ENCODE assay signal across 33 cellular contexts in the genomic region with DNA sequence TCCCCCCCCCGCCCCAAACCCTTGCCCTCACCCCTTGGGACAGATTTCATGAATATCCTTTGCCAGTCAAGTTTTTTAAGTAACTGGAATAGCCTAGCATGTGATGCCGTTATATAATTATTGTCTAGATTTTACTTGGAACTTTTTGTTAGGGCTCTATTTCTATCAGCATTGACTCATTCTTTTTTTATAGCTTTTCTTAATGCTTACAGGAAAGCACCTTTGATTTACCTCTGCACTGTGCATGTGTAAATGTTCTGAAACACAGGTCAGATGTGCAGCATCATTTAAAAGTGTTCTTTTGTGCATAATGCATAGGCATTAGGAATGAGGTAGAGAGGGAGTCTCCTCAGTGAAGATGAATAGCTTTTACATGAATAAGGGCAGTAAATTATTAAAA.
DNase-seq lines count a peak whose midpoint lies in the region; ATAC-seq and TF ChIP-seq lines count a peak whose summit lies in the region.
"Had no signal": no experiment of that assay in that cellular context is flagged by ENCODE, and none has a peak within 500 bp of the region (broad histone marks: within the 10 kb centered on the region; RNA-seq: fewer than 3 reads in every experiment).

No MANE protein-coding gene starts in this region.

- CTCF ChIA-PET in PC-3 (lab: Charles Lee) = interaction anchor here (0.6 to 0.7 kb wide), 2 partner anchors 9 to 436 kb away, joined by 3 to 4 read pairs; no protein-coding TSS in a partner anchor

- POLR2A ChIA-PET in PC-3 (lab: Charles Lee; ENCODE audit: unreplicated experiment) = no interaction called here

- H3K9me3 Mint-ChIP-seq in natural killer cell treated with Interleukin-12 subunit alpha and Interleukin-12 subunit beta and Interleukin-15 and Interleukin-18, amount 100 ng/mL, for 72 hours = peaks cover 20% of the 10 kb centered on the region

- H2AK5ac ChIP-seq in mesendoderm (ENCODE audit: low read length) = no peak overlapping the region

- H3K9me3 ChIP-seq in PC-3 (ENCODE audit: low read length) = no peaks in the 10 kb centered on the region
- H3K9me3 ChIP-seq: A549, BE2C, BLaER1, Caco-2 had no signal

- H3K27me3 Mint-ChIP-seq in natural killer cell treated with Interleukin-12 subunit alpha and Interleukin-12 subunit beta and Interleukin-15 and Interleukin-18, amount 100 ng/mL, for 72 hours = no peaks in the 10 kb centered on the region
- H3K27me3 Mint-ChIP-seq: B cell; CD4-positive, alpha-beta memory T cell; CD4-positive, alpha-beta T cell; CD4-positive, CD25-positive, alpha-beta regulatory T cell; CD8-positive, alpha-beta memory T cell had no signal

- H3K56ac ChIP-seq in mesendoderm (ENCODE audit: low read length) = no peak overlapping the region

- H2BK15ac ChIP-seq in mesendoderm (replicated peaks; ENCODE audit: low read depth) = peak overlapping the region; percentile 85

- H3K27me3 ChIP-seq in PC-3 (ENCODE audit: low read length) (no peaks in the 10 kb centered on the region), mesendoderm (ENCODE audit: insufficient read depth, low read length, poor library complexity) (no peaks in the 10 kb centered on the region)
- H3K27me3 ChIP-seq: BE2C; BLaER1; BLaER1 treated with 17β-estradiol and CSF1 and Interleukin-3, amounts not matched to agents 10 nM and 100 nM had no signal

- no peak overlapping the region for H4K5ac ChIP-seq in mesendoderm (ENCODE audit: low read length)

- H3K79me1 ChIP-seq in mesendoderm (ENCODE audit: low read length) = no peaks in the 10 kb centered on the region

- H2BK120ac ChIP-seq in mesendoderm (ENCODE audit: low read depth, low read length) = no peak overlapping the region

- DNase-seq in PC-3 (peak; percentile 26), mesendoderm (no peak), renal cortical epithelial cell (ENCODE audit: low read depth) (peak; percentile 76), SKM-1 treated with dmso at 0.1 percent for 144 hours (lab: John Stamatoyannopoulos, UW; ENCODE audit: unreplicated experiment) (no peak), NCI-H446 treated with DMSO at 0.1 percent for 48 hours (lab: John Stamatoyannopoulos, UW) (no peak)
- no peak for DNase-seq in natural killer cell treated with Interleukin-12 subunit alpha and Interleukin-12 subunit beta and Interleukin-15 and Interleukin-18, amount 100 ng/mL, for 72 hours (ENCODE audit: low spot score)
- DNase-seq: 8988T; ACHN; AML-193; BE2C; C1 segment of cervical spinal cord; Caco-2; Calu3; CD4-positive, alpha-beta memory T cell; CD4-positive, alpha-beta T cell; CD4-positive, CD25-positive, alpha-beta regulatory T cell; CD8-positive, alpha-beta memory T cell; CD8-positive, alpha-beta T cell; COR-L47; DMS 273 treated with DMSO at 0.1 percent for 48 hours; DMS153; DMS53; DMS79; DMS79 treated with DMSO at 0.1 percent for 48 hours; DND-41; EL had no signal

- H3K9ac ChIP-seq in PC-3 (ENCODE audit: low read length) (no peak overlapping the region), mesendoderm (ENCODE audit: low read length) (no peak overlapping the region)
- H3K9ac ChIP-seq: BLaER1; BLaER1 treated with 17β-estradiol and CSF1 and Interleukin-3, amounts not matched to agents 10 nM and 100 nM had no signal

- H3K23ac ChIP-seq in mesendoderm (ENCODE audit: low read length) = no peak overlapping the region

- H3K4me3 Mint-ChIP-seq in natural killer cell treated with Interleukin-12 subunit alpha and Interleukin-12 subunit beta and Interleukin-15 and Interleukin-18, amount 100 ng/mL, for 72 hours = no peak overlapping the region
- H3K4me3 Mint-ChIP-seq: B cell; CD14-positive monocyte; CD4-positive, alpha-beta memory T cell; CD4-positive, alpha-beta T cell; CD4-positive, CD25-positive, alpha-beta regulatory T cell; CD8-positive, alpha-beta memory T cell; CD8-positive, alpha-beta T cell had no signal

- H3K18ac ChIP-seq in mesendoderm (ENCODE audit: low read length) = no peak overlapping the region

- H3K4me1 Mint-ChIP-seq in natural killer cell treated with Interleukin-12 subunit alpha and Interleukin-12 subunit beta and Interleukin-15 and Interleukin-18, amount 100 ng/mL, for 72 hours (ENCODE audit: low read depth in 2 of 2) = no peaks in the 10 kb centered on the region
- H3K4me1 Mint-ChIP-seq: B cell; CD14-positive monocyte; CD4-positive, alpha-beta memory T cell; CD4-positive, CD25-positive, alpha-beta regulatory T cell; CD8-positive, alpha-beta memory T cell had no signal

- H3K4me3 ChIP-seq in PC-3 (ENCODE audit: low read length) = no peak overlapping the region
- H3K4me3 ChIP-seq in mesendoderm (ENCODE audit: low read length) = no peak overlapping the region
- H3K4me3 ChIP-seq: A549; BLaER1; BLaER1 treated with 17β-estradiol and CSF1 and Interleukin-3, amounts not matched to agents 10 nM and 100 nM had no signal

- no TSS peak for BruUV-seq in PC-3 (replicated peaks; lab: Mats Ljungman, UMichigan)

- WGBS in mesendoderm (ENCODE audit: extremely low coverage, insufficient coverage, low lambda C conversion rate) = no CpG with 5 or more reads among the region's 2 CpGs

- H3K27ac Mint-ChIP-seq in natural killer cell treated with Interleukin-12 subunit alpha and Interleukin-12 subunit beta and Interleukin-15 and Interleukin-18, amount 100 ng/mL, for 72 hours = no peak overlapping the region
- H3K27ac Mint-ChIP-seq: B cell; CD14-positive monocyte; CD4-positive, alpha-beta memory T cell; CD4-positive, alpha-beta T cell; CD4-positive, CD25-positive, alpha-beta regulatory T cell; CD8-positive, alpha-beta memory T cell; CD8-positive, alpha-beta T cell had no signal

- peaks cover 4% of the 10 kb centered on the region for H3K36me3 Mint-ChIP-seq in natural killer cell treated with Interleukin-12 subunit alpha and Interleukin-12 subunit beta and Interleukin-15 and Interleukin-18, amount 100 ng/mL, for 72 hours
- H3K36me3 Mint-ChIP-seq: CD14-positive monocyte; CD4-positive, alpha-beta memory T cell; CD4-positive, CD25-positive, alpha-beta regulatory T cell; CD8-positive, alpha-beta memory T cell; CD8-positive, alpha-beta T cell had no signal

- H3K9me2 ChIP-seq in PC-3 (replicated peaks; ENCODE audit: low read length) = no peaks in the 10 kb centered on the region

- intact Hi-C loops in PC-3 (cut with micrococcal nuclease) = no loop called here

- H2BK5ac ChIP-seq in mesendoderm (ENCODE audit: low read length) = no peak overlapping the region

- H3F3A ChIP-seq in PC-3 (ENCODE audit: low read length, unreplicated experiment) = no peaks in the 10 kb centered on the region

- TF ChIP-seq CTCF in PC-3 (conservative IDR thresholded peaks at IDR 0.05; ENCODE audit: low read depth, low read length) = no peak

- no peaks in the 10 kb centered on the region for H4K20me1 ChIP-seq in PC-3 (ENCODE audit: low read length)
- H4K20me1 ChIP-seq: BLaER1; BLaER1 treated with 17β-estradiol and CSF1 and Interleukin-3, amounts not matched to agents 10 nM and 100 nM had no signal

- H3K27ac ChIP-seq in PC-3 (ENCODE audit: low read length) (no peak overlapping the region), mesendoderm (ENCODE audit: low read depth, low read length) (no peak overlapping the region)
- H3K27ac ChIP-seq: 22Rv1; A549; BLaER1; BLaER1 treated with 17β-estradiol and CSF1 and Interleukin-3, amounts not matched to agents 10 nM and 100 nM; C4-2B had no signal

- no peak overlapping the region for H4K8ac ChIP-seq in mesendoderm (ENCODE audit: low read depth, low read length)

- no peak overlapping the region for H3K4ac ChIP-seq in mesendoderm (ENCODE audit: low read depth, low read length)

- H3K79me2 ChIP-seq in PC-3 (ENCODE audit: low read length) (no peaks in the 10 kb centered on the region), mesendoderm (ENCODE audit: control insufficient read depth, insufficient read depth, low read length) (no peaks in the 10 kb centered on the region)

- no peak overlapping the region for H2AFZ ChIP-seq in PC-3 (ENCODE audit: low read length)

- ATAC-seq in PC-3 = peak; percentile 72
- no peak for ATAC-seq in natural killer cell treated with Interleukin-12 subunit alpha and Interleukin-12 subunit beta and Interleukin-15 and Interleukin-18, amount 100 ng/mL, for 72 hours
- ATAC-seq: A549; CD8-positive, alpha-beta T cell had no signal

- H3K36me3 ChIP-seq in PC-3 (ENCODE audit: low read depth, low read length) (no peaks in the 10 kb centered on the region), mesendoderm (ENCODE audit: control insufficient read depth, insufficient read depth, low read length) (no peaks in the 10 kb centered on the region)
- H3K36me3 ChIP-seq: BE2C; BLaER1; BLaER1 treated with 17β-estradiol and CSF1 and Interleukin-3, amounts not matched to agents 10 nM and 100 nM had no signal

- H3K4me1 ChIP-seq in PC-3 (ENCODE audit: insufficient read depth, low read length) (no peaks in the 10 kb centered on the region), mesendoderm (ENCODE audit: control insufficient read depth, low read depth, low read length) (no peaks in the 10 kb centered on the region)
- H3K4me1 ChIP-seq: A549; BLaER1; BLaER1 treated with 17β-estradiol and CSF1 and Interleukin-3, amounts not matched to agents 10 nM and 100 nM; Caco-2 had no signal

- no peak overlapping the region for H3K4me2 ChIP-seq in PC-3 (ENCODE audit: low read length)
- no peak overlapping the region for H3K4me2 ChIP-seq in mesendoderm (ENCODE audit: low read length)
- H3K4me2 ChIP-seq: A549; BLaER1; BLaER1 treated with 17β-estradiol and CSF1 and Interleukin-3, amounts not matched to agents 10 nM and 100 nM had no signal

Comparison
In these comparisons a context has a peak if more than half of its experiments do, and no peak if none do; other contexts are left out.
1. DNase-seq: peak in PC-3 (single experiment) and renal cortical epithelial cell (single experiment); none in mesendoderm (single experiment), natural killer cell treated with Interleukin-12 subunit alpha and Interleukin-12 subunit beta and Interleukin-15 and Interleukin-18, amount 100 ng/mL, for 72 hours (single experiment), SKM-1 treated with dmso at 0.1 percent for 144 hours (single experiment) and NCI-H446 treated with DMSO at 0.1 percent for 48 hours (single experiment).